Comparison of ENCODE assay signal across 17 cellular contexts in the genomic region with DNA sequence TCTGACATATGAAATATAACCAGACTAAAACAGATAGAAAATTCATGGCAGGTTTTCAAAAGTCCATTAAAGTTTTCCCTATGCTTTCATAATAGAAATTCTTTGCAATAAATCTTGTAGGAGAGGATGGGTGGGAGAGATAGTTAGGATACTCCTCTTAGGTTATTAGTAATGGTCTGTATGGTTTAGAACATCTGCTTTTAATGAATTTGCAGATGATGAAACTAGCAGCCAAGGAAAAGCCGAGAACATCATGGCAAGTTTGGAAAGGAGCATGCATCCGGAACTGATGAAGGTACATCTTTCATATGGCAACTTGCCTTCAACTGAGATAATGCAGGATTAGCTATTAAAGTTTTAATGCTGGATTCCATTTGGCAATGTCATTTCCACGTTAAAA.
DNase-seq lines count a peak whose midpoint lies in the region; ATAC-seq, FAIRE-seq and TF ChIP-seq lines count a peak whose summit lies in the region.
"Had no signal": no experiment of that assay in that cellular context is flagged by ENCODE, and none has a peak within 500 bp of the region (broad histone marks: within the 10 kb centered on the region; RNA-seq: fewer than 3 reads in every experiment).

No MANE protein-coding gene starts in this region.

- H3K36me3 Mint-ChIP-seq in activated B cell treated with CpG ODN at 0.5 μM for 24 hours (ENCODE audit: low read depth): peaks cover 63% of the 10 kb centered on the region

- no peak overlapping the region for H3K4me3 ChIP-seq in keratinocyte (ENCODE audit: control insufficient read depth in 2 of 3, extremely low read depth in 1 of 3, insufficient read depth in 2 of 3, low read depth in 1 of 3, low read length in 3 of 3)
- H3K4me3 ChIP-seq: left ventricle myocardium inferior had no signal

- H3K9me3 ChIP-seq in keratinocyte (ENCODE audit: control insufficient read depth, low read depth, low read length): no peaks in the 10 kb centered on the region
- H3K9me3 ChIP-seq: left ventricle myocardium inferior, neutrophil had no signal

- intact Hi-C loops in activated B cell treated with CpG ODN at 0.5 μM for 24 hours (cut with micrococcal nuclease): no loop called here

- no peak overlapping the region for H3K4me3 Mint-ChIP-seq in activated B cell treated with CpG ODN at 0.5 μM for 24 hours
- H3K4me3 Mint-ChIP-seq: activated T-helper 1 cell treated with anti-CD3 and anti-CD28 coated beads, Interleukin-12 subunit alpha, Interleukin-12 subunit beta, Interleukin-2, Interleukin-4 antibody, amounts not matched to agents 30 ng/mL and 10 ng/mL and 1 ng/mL, durations not matched to agents 14 hours and 24 hours and 36 hours had no signal

- CTCF ChIA-PET in activated B cell treated with CpG ODN at 0.5 μM for 24 hours (lab: Charles Lee): no interaction called here

- no peak for TF ChIP-seq POLR2A in H54 (IDR thresholded peaks at IDR 0.05; ENCODE audit: low read depth, low read length)

- H3K27ac Mint-ChIP-seq in activated B cell treated with CpG ODN at 0.5 μM for 24 hours: peak overlapping the region; percentile 25
- H3K27ac Mint-ChIP-seq: activated T-helper 1 cell treated with anti-CD3 and anti-CD28 coated beads, Interleukin-12 subunit alpha, Interleukin-12 subunit beta, Interleukin-2, Interleukin-4 antibody, amounts not matched to agents 30 ng/mL and 10 ng/mL and 1 ng/mL, durations not matched to agents 14 hours and 24 hours and 36 hours had no signal

- no peaks in the 10 kb centered on the region for H3K9me1 ChIP-seq in keratinocyte (ENCODE audit: control insufficient read depth, extremely low read depth, insufficient read depth, low read length)

- H3K36me3 ChIP-seq in keratinocyte (ENCODE audit: control insufficient read depth in 2 of 2, extremely low read depth in 1 of 2, insufficient read depth in 2 of 2, low read length in 2 of 2): no peaks in the 10 kb centered on the region
- H3K36me3 ChIP-seq: left ventricle myocardium inferior had no signal

- H3K27me3 Mint-ChIP-seq in activated B cell treated with CpG ODN at 0.5 μM for 24 hours: no peaks in the 10 kb centered on the region

- H3K27me3 ChIP-seq in keratinocyte (ENCODE audit: control insufficient read depth, extremely low read depth, insufficient read depth, low read length): no peaks in the 10 kb centered on the region
- H3K27me3 ChIP-seq: neutrophil had no signal

- no peaks in the 10 kb centered on the region for H4K20me1 ChIP-seq in keratinocyte (ENCODE audit: control insufficient read depth, extremely low read depth, insufficient read depth, low read length)

- no peak overlapping the region for H3K4me2 ChIP-seq in keratinocyte (ENCODE audit: control insufficient read depth, extremely low read depth, insufficient read depth, low read depth, low read length)

- no peaks in the 10 kb centered on the region for H3K9me3 Mint-ChIP-seq in activated B cell treated with CpG ODN at 0.5 μM for 24 hours
- H3K9me3 Mint-ChIP-seq: activated T-helper 1 cell treated with anti-CD3 and anti-CD28 coated beads, Interleukin-12 subunit alpha, Interleukin-12 subunit beta, Interleukin-2, Interleukin-4 antibody, amounts not matched to agents 30 ng/mL and 10 ng/mL and 1 ng/mL, durations not matched to agents 14 hours and 24 hours and 36 hours had no signal

- no peaks in the 10 kb centered on the region for H3K79me2 ChIP-seq in keratinocyte (ENCODE audit: control insufficient read depth, insufficient read depth, low read length)

- no peaks in the 10 kb centered on the region for H3K4me1 ChIP-seq in keratinocyte (ENCODE audit: control insufficient read depth, extremely low read depth, insufficient read depth, low read length)
- H3K4me1 ChIP-seq: left ventricle myocardium inferior had no signal

- POLR2A ChIA-PET in activated B cell treated with CpG ODN at 0.5 μM for 24 hours (lab: Charles Lee): interaction anchor here (0.5 kb wide), 1 partner anchor 166 kb away, joined by 5 read pairs; no protein-coding TSS in a partner anchor

- no peak overlapping the region for H3K9ac ChIP-seq in keratinocyte (ENCODE audit: control insufficient read depth, extremely low read depth, insufficient read depth, low read length)

- H3K27ac ChIP-seq in keratinocyte (ENCODE audit: control insufficient read depth, insufficient read depth, low read length): no peak overlapping the region
- H3K27ac ChIP-seq: epithelial cell of prostate, left ventricle myocardium inferior, neutrophil had no signal

- ATAC-seq in activated B cell treated with CpG ODN at 0.5 μM for 24 hours (ENCODE audit: low read depth): no peak
- ATAC-seq in HG02852 (IDR thresholded peaks at IDR 0.05; ENCODE audit: unreplicated experiment): no peak
- ATAC-seq in HG03520 (IDR thresholded peaks at IDR 0.05; ENCODE audit: unreplicated experiment): no peak
- ATAC-seq: HCT116 had no signal

- FAIRE-seq in keratinocyte (lab: Jason Lieb, UNC) (peak; percentile 5), H54 (lab: Jason Lieb, UNC) (no peak)
- FAIRE-seq: urothelium cell line had no signal

- TF ChIP-seq CTCF in activated B cell treated with CpG ODN at 0.5 μM for 24 hours (IDR thresholded peaks at IDR 0.05) (no peak), keratinocyte (optimal IDR thresholded peaks at IDR 0.05 in 1 of 3, IDR thresholded peaks at IDR 0.05 in 1 of 3, conservative IDR thresholded peaks at IDR 0.05 in 1 of 3; ENCODE audit: extremely low read depth in 1 of 3, insufficient read depth in 2 of 3, low read length in 3 of 3) (no peak)

- H2AFZ ChIP-seq in keratinocyte (ENCODE audit: control insufficient read depth, low read length): no peak overlapping the region

- H3K4me1 Mint-ChIP-seq in activated B cell treated with CpG ODN at 0.5 μM for 24 hours: peaks cover 4% of the 10 kb centered on the region

- dilution Hi-C loops in keratinocyte (cut with MboI; ENCODE audit: extremely low pct_ligation_motif_present, low sequenced_read_pairs): no loop called here

- DNase-seq in AG08395 (ENCODE audit: low spot score) (peak; percentile 12), GM04503 (ENCODE audit: low read depth) (peak; percentile 36), activated B cell treated with CpG ODN at 0.5 μM for 24 hours (no peak), keratinocyte (ENCODE audit: low read depth, low spot score) (no peak), cerebellar cortex (ENCODE audit: low spot score) (no peak), H54 (ENCODE audit: insufficient read length, low spot score) (no peak)
- DNase-seq: dermis blood vessel endothelial cell, left ventricle myocardium inferior, NCI-H187, substantia nigra had no signal

Comparison
In these comparisons a context has a peak if more than half of its experiments do, and no peak if none do; other contexts are left out.
1. DNase-seq: peak in AG08395 (single experiment) and GM04503 (single experiment); none in activated B cell treated with CpG ODN at 0.5 μM for 24 hours (single experiment), keratinocyte (single experiment), cerebellar cortex (single experiment) and H54 (single experiment).